8 cellular contexts compared by ENCODE assay signal in genomic region chr2:26298638-26299393, GRCh38. TPM values are rescaled to one million over a fixed set of nuclear protein-coding genes. Genes with fewer than 3 reads are reported as not detected.
DNase-seq lines count a peak whose midpoint lies in the region; FAIRE-seq and TF ChIP-seq lines count a peak whose summit lies in the region.

No MANE protein-coding gene starts in this region.

- H3K36me3 ChIP-seq in neutrophil, result no peaks in the 10 kb centered on the region

- no peaks in the 10 kb centered on the region for H3K9me3 ChIP-seq in neutrophil

- peak overlapping the region; percentile 51 to 55 for H3K4me3 ChIP-seq in foreskin fibroblast (ENCODE audit: low read depth in 1 of 2, low read length in 2 of 2)
- peak overlapping the region; percentile 70 to 94 for H3K4me3 ChIP-seq in neutrophil (ENCODE audit: low read depth in 1 of 2, low read length in 1 of 2)

- H3K27me3 ChIP-seq in neutrophil, result peaks cover 7% of the 10 kb centered on the region

- peaks cover 18 to 22% of the 10 kb centered on the region in 2 experiments for H3K4me1 ChIP-seq in neutrophil (ENCODE audit: control insufficient read depth in 1 of 2, insufficient read depth in 1 of 2, low read depth in 1 of 2, low read length in 1 of 2)

- peak overlapping the region; percentile 58 for H3K27ac ChIP-seq in neutrophil

- peak; percentile 36 to 66 (median 54) for DNase-seq in stimulated activated naive CD4-positive, alpha-beta T cell (lab: John Stamatoyannopoulos, UW)
- DNase-seq in stimulated activated naive CD4-positive, alpha-beta T cell treated with Interleukin-2 at 50 U/mL for 16 hours (lab: John Stamatoyannopoulos, UW), result no peak
- DNase-seq in activated T-cell treated with anti-CD3 and anti-CD28 coated beads for 24 hours (ENCODE audit: low read depth) (peak; percentile 33), foreskin fibroblast (peak; percentile 55 to 70), RCC 7860 (ENCODE audit: low spot score) (no peak), NCI-H1417 (lab: John Stamatoyannopoulos, UW) (no peak), cerebellum (ENCODE audit: low spot score) (no peak)

- TF ChIP-seq CTCF in foreskin fibroblast (IDR thresholded peaks at IDR 0.05; ENCODE audit: low read depth, low read length), result no peak
- TF ChIP-seq CTCF in neutrophil (IDR thresholded peaks at IDR 0.05), result no peak

- FAIRE-seq in RCC 7860 (lab: Jason Lieb, UNC), result no peak

RNA-seq across cellular contexts. Expression of gene SELENOI, which starts 47.1 kb away (rescaled TPM):
- total RNA-seq in cerebellum, result 48.8 TPM

RNA-seq across cellular contexts. Expression of gene ADGRF3, which starts 47.8 kb away (rescaled TPM):
- total RNA-seq in cerebellum, result 0.18 TPM

RNA-seq across cellular contexts. Expression of gene HADHB, which starts 54.1 kb away (rescaled TPM):
- 53.7 TPM for total RNA-seq in cerebellum

RNA-seq across cellular contexts. Expression of gene HADHA, which starts 54.4 kb away (rescaled TPM):
- total RNA-seq in cerebellum, result 62.0 TPM

Comparison
In these comparisons a context has a peak if more than half of its experiments do, and no peak if none do; other contexts are left out.
1. DNase-seq: peak in stimulated activated naive CD4-positive, alpha-beta T cell (6 of 6), activated T-cell treated with anti-CD3 and anti-CD28 coated beads for 24 hours (single experiment) and foreskin fibroblast (2 of 2); none in stimulated activated naive CD4-positive, alpha-beta T cell treated with Interleukin-2 at 50 U/mL for 16 hours (single experiment), RCC 7860 (single experiment), NCI-H1417 (0 of 3) and cerebellum (single experiment).